10 cellular contexts compared by ENCODE assay signal in genomic region chr11:119155733-119156492, GRCh38. TPM values are rescaled to one million over a fixed set of nuclear protein-coding genes. Genes with fewer than 3 reads are reported as not detected.
DNase-seq lines count a peak whose midpoint lies in the region; ATAC-seq and TF ChIP-seq lines count a peak whose summit lies in the region.
"Had no signal": no experiment of that assay in that cellular context is flagged by ENCODE, and none has a peak within 500 bp of the region (broad histone marks: within the 10 kb centered on the region; RNA-seq: fewer than 3 reads in every experiment).

No MANE protein-coding gene starts in this region.

- TF ChIP-seq CTCF in AG04450 (IDR thresholded peaks at IDR 0.05; ENCODE audit: low read depth, low read length) (0 out of 2 replicates have a peak, but pooled peaks have one; percentile 8), GM06990 (IDR thresholded peaks at IDR 0.05; ENCODE audit: insufficient read depth, low read length, poor library complexity, severe bottlenecking) (peak; percentile 27), PC-9 (conservative IDR thresholded peaks at IDR 0.05) (peak; percentile 50; the same call in 1 of the 2 replicates), foreskin fibroblast (IDR thresholded peaks at IDR 0.05; ENCODE audit: low read depth, low read length) (peak; percentile 11)

- no peak overlapping the region for H3K4me3 ChIP-seq in AG04450 (ENCODE audit: low read depth, low read length)
- H3K4me3 ChIP-seq in GM06990 (replicated peaks; ENCODE audit: low read depth, low read length), result no peak overlapping the region
- no peak overlapping the region for H3K4me3 ChIP-seq in PC-9
- H3K4me3 ChIP-seq in foreskin fibroblast (ENCODE audit: low read depth in 1 of 2, low read length in 2 of 2), result no peak overlapping the region
- H3K4me3 ChIP-seq: thoracic aorta had no signal

- peaks cover 21% of the 10 kb centered on the region for H3K27me3 ChIP-seq in AG04450 (ENCODE audit: control insufficient read depth, insufficient read depth, low read length)
- peaks cover 3% of the 10 kb centered on the region for H3K27me3 ChIP-seq in GM06990 (replicated peaks; ENCODE audit: control insufficient read depth, insufficient read depth, low read length)
- H3K27me3 ChIP-seq in PC-9 (ENCODE audit: insufficient read depth, low read depth), result peaks cover 24% of the 10 kb centered on the region

- CTCF ChIA-PET in AG04450 (lab: Charles Lee), result interaction anchor here (1.3 to 4.4 kb wide), 2 partner anchors 11 to 41 kb away, joined by 4 to 15 read pairs; no protein-coding TSS in a partner anchor
- CTCF ChIA-PET in PC-9 (lab: Charles Lee), result interaction anchor here (1.2 kb wide), 1 partner anchor 11 kb away, joined by 5 read pairs; no protein-coding TSS in a partner anchor

- H4K20me1 ChIP-seq in PC-9 (ENCODE audit: insufficient read depth), result no peaks in the 10 kb centered on the region

- no peak overlapping the region for H3K4me2 ChIP-seq in PC-9

- ATAC-seq in GM21619 (IDR thresholded peaks at IDR 0.05; ENCODE audit: unreplicated experiment), result no peak
- ATAC-seq in GM19397 (IDR thresholded peaks at IDR 0.05; ENCODE audit: unreplicated experiment), result no peak
- ATAC-seq in HG03521 (IDR thresholded peaks at IDR 0.05; ENCODE audit: unreplicated experiment), result no peak

- BruUV-seq in PC-9 (replicated peaks; lab: Mats Ljungman, UMichigan), result no TSS peak

- H3K27ac ChIP-seq in AG04450 (ENCODE audit: low read depth, low read length) (no peak overlapping the region), PC-9 (no peak overlapping the region)
- H3K27ac ChIP-seq: thoracic aorta had no signal

- H3K4me1 ChIP-seq in PC-9 (replicated peaks; ENCODE audit: insufficient read depth), result no peaks in the 10 kb centered on the region

- no peaks in the 10 kb centered on the region for H3F3A ChIP-seq in PC-9 (ENCODE audit: insufficient read depth, low read depth)

- no peak overlapping the region for H2AFZ ChIP-seq in PC-9

- intact Hi-C loops in PC-9 (cut with micrococcal nuclease; ENCODE audit: unreplicated experiment), result no loop called here

- H3K9me3 ChIP-seq in AG04450 (ENCODE audit: control insufficient read depth, insufficient read depth, low read length) (no peaks in the 10 kb centered on the region), PC-9 (ENCODE audit: insufficient read depth, low read depth) (no peaks in the 10 kb centered on the region)
- H3K9me3 ChIP-seq: thoracic aorta had no signal

- no peaks in the 10 kb centered on the region for H3K9me2 ChIP-seq in PC-9 (ENCODE audit: insufficient read depth)

- H3K36me3 ChIP-seq in GM06990 (ENCODE audit: control insufficient read depth, insufficient read depth, low read length), result no peaks in the 10 kb centered on the region
- no peaks in the 10 kb centered on the region for H3K36me3 ChIP-seq in PC-9 (ENCODE audit: low read depth)
- H3K36me3 ChIP-seq: thoracic aorta had no signal

- POLR2A ChIA-PET in AG04450 (lab: Yijun Ruan, JAX), result no interaction called here
- POLR2A ChIA-PET in PC-9 (lab: Charles Lee; ENCODE audit: unreplicated experiment), result interaction anchor here (0.6 kb wide), 1 partner anchor 50 kb away, joined by 6 read pairs; no protein-coding TSS in a partner anchor

- DNase-seq in AG04450 (ENCODE audit: low read depth, low spot score) (no peak), GM06990 (ENCODE audit: extremely low read depth, insufficient read length) (no peak), PC-9 (no peak), foreskin fibroblast (no peak), glomerular visceral epithelial cell (ENCODE audit: extremely low spot score) (no peak)
- DNase-seq: NCI-H2171 had no signal

- no peaks in the 10 kb centered on the region for H3K79me2 ChIP-seq in PC-9 (ENCODE audit: low read depth)

RNA-seq across cellular contexts. Expression of gene ABCG4, which starts 7.1 kb away (rescaled TPM):
- polyA plus RNA-seq in AG04450 (2011; rRNA removed), result 0.21 and 0.30 TPM in 2 replicates
- 0.51 and 1.1 TPM in 2 replicates for polyA minus RNA-seq in AG04450 (2011; rRNA and poly(A)+ RNA removed)
- total RNA-seq in PC-9 (2021), result 0.11 TPM in 1 of 2 replicates, not detected in the other

RNA-seq across cellular contexts. Expression of gene NLRX1, which starts 12.6 kb away (rescaled TPM):
- 4.7 and 6.4 TPM in 2 replicates for polyA plus RNA-seq in AG04450 (2011; rRNA removed)
- polyA minus RNA-seq in AG04450 (2011; rRNA and poly(A)+ RNA removed), result 7.8 and 11.7 TPM in 2 replicates
- total RNA-seq in PC-9 (2021), result 18.4 and 22.5 TPM in 2 replicates

RNA-seq across cellular contexts. Expression of gene NHERF4, which starts 29.4 kb away (rescaled TPM):
- polyA plus RNA-seq in AG04450 (2011; rRNA removed), result not detected in 2 replicates
- polyA minus RNA-seq in AG04450 (2011; rRNA and poly(A)+ RNA removed), result not detected in 2 replicates
- total RNA-seq in PC-9 (2021), result 0.73 TPM in 1 of 2 replicates, not detected in the other

RNA-seq across cellular contexts. Expression of gene HINFP, which starts 34.5 kb away (rescaled TPM):
- polyA plus RNA-seq in AG04450 (2011; rRNA removed), result 14.9 and 16.4 TPM in 2 replicates
- 26.7 and 33.9 TPM in 2 replicates for polyA minus RNA-seq in AG04450 (2011; rRNA and poly(A)+ RNA removed)
- total RNA-seq in PC-9 (2021), result 34.9 and 35.5 TPM in 2 replicates

RNA-seq across cellular contexts. Expression of gene C2CD2L, which starts 48.8 kb away (rescaled TPM):
- polyA plus RNA-seq in AG04450 (2011; rRNA removed), result 2.8 and 3.4 TPM in 2 replicates
- polyA minus RNA-seq in AG04450 (2011; rRNA and poly(A)+ RNA removed), result 8.3 and 11.9 TPM in 2 replicates
- 6.7 and 9.3 TPM in 2 replicates for total RNA-seq in PC-9 (2021)
